In the genomic region with DNA sequence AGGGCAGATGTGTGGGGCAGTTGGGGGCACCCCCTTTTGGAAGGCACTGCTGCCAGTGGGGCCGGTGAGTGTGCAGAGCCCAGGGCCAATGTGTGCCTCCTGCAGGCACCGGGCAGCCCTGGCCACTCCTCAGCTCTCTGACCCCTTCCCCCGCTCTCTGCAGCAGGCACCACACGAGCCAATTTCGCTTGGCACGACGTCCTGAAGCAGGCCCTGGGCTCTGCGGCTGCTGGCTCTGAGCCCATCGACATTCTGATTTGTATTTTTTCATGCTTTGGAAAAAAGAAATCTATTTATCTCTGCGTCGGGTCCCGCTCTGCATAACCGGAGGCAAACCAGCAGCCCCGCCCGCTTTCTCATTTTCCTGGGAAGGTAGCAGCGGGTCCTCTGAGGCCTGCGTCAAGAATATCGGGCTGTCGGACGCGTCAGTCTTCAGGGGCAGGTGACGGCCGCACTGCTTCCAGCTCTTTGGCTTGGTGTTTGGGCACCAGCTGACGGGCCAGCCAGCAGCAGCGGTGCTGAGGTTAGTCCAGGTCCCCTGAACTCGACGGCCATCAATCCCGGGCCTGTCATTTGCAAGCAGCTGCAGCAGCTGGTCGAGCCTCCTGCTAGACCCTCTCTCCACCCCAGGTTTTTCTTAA, we compare ENCODE assay signal across 10 cellular contexts.
A peak's percentile ranks its signal among the peaks of the same experiment; 100 is the strongest.
DNase-seq lines count a peak whose midpoint lies in the region; ATAC-seq and TF ChIP-seq lines count a peak whose summit lies in the region.
"Had no signal": no experiment of that assay in that cellular context is flagged by ENCODE, and none has a peak within 500 bp of the region (broad histone marks: within the 10 kb centered on the region; RNA-seq: fewer than 3 reads in every experiment).

No MANE protein-coding gene starts in this region.

- H3K36me3 ChIP-seq in ascending aorta = peaks cover 11 to 21% of the 10 kb centered on the region in 2 donors
- peaks cover 8% of the 10 kb centered on the region in 2 donors for H3K36me3 ChIP-seq in stomach smooth muscle (ENCODE audit: control insufficient read depth in 2 of 2, insufficient read depth in 2 of 2, low read length in 2 of 2)

- H3K4me1 ChIP-seq in ascending aorta (peaks cover 5 to 29% of the 10 kb centered on the region in 2 donors), stomach smooth muscle (ENCODE audit: control insufficient read depth, insufficient read depth, low read length) (peaks cover 40% of the 10 kb centered on the region)

- peak overlapping the region in 1 of 2 donors; percentile 13 for H3K9ac ChIP-seq in stomach smooth muscle (ENCODE audit: low read length in 2 of 2)

- peak; percentile 86 for DNase-seq in NCI-H1092 treated with DMSO at 0.1 percent for 48 hours (lab: John Stamatoyannopoulos, UW)
- peak in 1 of 2 donors; percentile 76 for DNase-seq in ascending aorta (ENCODE audit: low spot score in 2 of 2)
- DNase-seq in left ventricle myocardium superior = peak; percentile 78
- no peak for DNase-seq in stimulated activated CD4-positive, alpha-beta T cell treated with anti-CD3 and anti-CD28 coated beads, Interleukin-4, amount 100 ng/mL, for 24 hours
- DNase-seq in NCI-H69 (lab: John Stamatoyannopoulos, UW) = no peak
- DNase-seq in RPMI8226 = no peak
- DNase-seq: activated CD8-positive, alpha-beta memory T cell treated with anti-CD3 and anti-CD28 coated beads for 24 hours had no signal

- intact Hi-C loops in ascending aorta (cut with DNase I) (no loop called here), left ventricle myocardium superior (cut with micrococcal nuclease) (no loop called here)

- peak; percentile 81 for ATAC-seq in left ventricle myocardium superior
- no peak for ATAC-seq in GM18517 (IDR thresholded peaks at IDR 0.05; ENCODE audit: unreplicated experiment)
- ATAC-seq: K562 had no signal

- peaks cover 11 to 21% of the 10 kb centered on the region in 2 donors for H3K9me3 ChIP-seq in ascending aorta
- peaks cover 8 to 19% of the 10 kb centered on the region in 2 donors for H3K9me3 ChIP-seq in stomach smooth muscle (ENCODE audit: control insufficient read depth in 2 of 2, low read length in 2 of 2)

- no peak for TF ChIP-seq CTCF in ascending aorta (IDR thresholded peaks at IDR 0.05)

- H3K4me3 ChIP-seq in ascending aorta = peak overlapping the region in 1 of 2 donors; percentile 41
- peak overlapping the region in 1 of 2 donors; percentile 22 for H3K4me3 ChIP-seq in stomach smooth muscle (ENCODE audit: low read length in 2 of 2)
- H3K4me3 ChIP-seq: K562 had no signal

- H3K27me3 ChIP-seq in ascending aorta = no peaks in the 10 kb centered on the region
- no peaks in the 10 kb centered on the region for H3K27me3 ChIP-seq in stomach smooth muscle (ENCODE audit: control insufficient read depth in 1 of 2, insufficient read depth in 2 of 2, low read length in 2 of 2)

- peak overlapping the region; percentile 58 to 72 for H3K27ac ChIP-seq in ascending aorta
- peak overlapping the region; percentile 70 for H3K27ac ChIP-seq in stomach smooth muscle (ENCODE audit: low read length)

Comparison
In these comparisons a context has a peak if more than half of its experiments do, and no peak if none do; other contexts are left out.
1. DNase-seq: peak in NCI-H1092 treated with DMSO at 0.1 percent for 48 hours (single experiment) and left ventricle myocardium superior (single experiment); none in stimulated activated CD4-positive, alpha-beta T cell treated with anti-CD3 and anti-CD28 coated beads, Interleukin-4, amount 100 ng/mL, for 24 hours (single experiment), NCI-H69 (single experiment) and RPMI8226 (single experiment).